In the genomic region with DNA sequence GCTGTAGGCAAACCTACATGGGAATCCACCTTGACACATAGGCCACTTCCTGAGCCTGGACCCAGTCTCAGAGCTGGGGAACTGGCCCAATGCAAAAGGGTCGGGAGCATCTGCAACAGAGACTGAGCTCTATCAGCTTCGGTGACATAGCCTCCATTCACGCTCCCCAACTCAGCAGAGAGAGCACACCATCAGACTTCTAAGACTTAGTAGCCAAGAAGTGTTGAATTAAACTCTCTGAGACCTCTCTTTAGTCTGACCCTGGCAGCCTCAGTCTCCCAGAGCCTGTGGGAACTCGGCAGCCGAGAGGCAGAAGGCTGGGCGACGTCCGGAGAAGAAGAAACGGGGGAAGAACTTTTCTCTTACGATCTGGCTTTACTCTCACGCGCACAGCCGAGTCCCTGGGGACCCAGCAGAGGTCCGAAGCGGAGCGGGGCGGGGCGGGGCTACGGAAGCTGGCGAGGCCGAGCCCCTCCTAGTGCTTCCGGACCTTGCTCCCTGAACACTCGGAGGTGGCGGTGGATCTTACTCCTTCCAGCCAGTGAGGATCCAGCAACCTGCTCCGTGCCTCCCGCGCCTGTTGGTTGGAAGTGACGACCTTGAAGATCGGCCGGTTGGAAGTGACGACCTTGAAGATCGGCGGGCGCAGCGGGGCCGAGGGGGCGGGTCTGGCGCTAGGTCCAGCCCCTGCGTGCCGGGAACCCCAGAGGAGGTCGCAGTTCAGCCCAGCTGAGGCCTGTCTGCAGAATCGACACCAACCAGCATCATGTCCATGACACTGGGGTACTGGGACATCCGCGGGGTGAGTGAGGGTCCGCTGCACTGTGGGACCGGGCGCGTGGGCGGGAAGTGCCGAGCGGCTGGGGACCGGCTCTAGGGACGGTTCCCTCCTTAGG, we compare ENCODE assay signal across 1 cellular context.
A peak's percentile ranks its signal among the peaks of the same experiment; 100 is the strongest.
TF ChIP-seq lines count a peak whose summit lies in the region.

A gene (plus strand): TSS at position 476 of the 896 bp plus-strand sequence. CDS start 291 bp downstream, at position 767.

TF ChIP-seq in K562, 482 proteins besides CTCF, POLR2A, EP300 and RAD21 (continued from another document):
- TF ChIP-seq KLF13 (tag; IDR thresholded peaks at IDR 0.05; ENCODE audit: borderline replicate concordance, low read depth) (peak; percentile 84; the same call in 1 of the 2 replicates), RBM34 (IDR thresholded peaks at IDR 0.05; ENCODE audit: borderline replicate concordance, insufficient read depth, low read length) (no peak), CC2D1A (IDR thresholded peaks at IDR 0.05) (no peak), ZNF174 (CRISPR knock-in tag; IDR thresholded peaks at IDR 0.05) (no peak), DDX20 (tag; IDR thresholded peaks at IDR 0.05; ENCODE audit: low read depth) (no peak), SIRT6 (IDR thresholded peaks at IDR 0.05; ENCODE audit: low read depth, low read length) (no peak), TBL1XR1 (IDR thresholded peaks at IDR 0.05; ENCODE audit: low read length in 2 of 2) (0 out of 4 replicates have a peak, but pooled peaks of 1 of the 2 experiments have one; percentile 40), BRD4 (IDR thresholded peaks at IDR 0.05) (no peak), CBX8 (IDR thresholded peaks at IDR 0.05; ENCODE audit: borderline replicate concordance, extremely low read depth, low read depth, low read length, poor library complexity, severe bottlenecking) (no peak), FOXA1 (IDR thresholded peaks at IDR 0.05; ENCODE audit: borderline replicate concordance) (no peak), ZNF584 (CRISPR knock-in tag; IDR thresholded peaks at IDR 0.05; ENCODE audit: low read depth) (no peak), ZNF444 (CRISPR knock-in tag; IDR thresholded peaks at IDR 0.05) (no peak), RBM15 (IDR thresholded peaks at IDR 0.05; ENCODE audit: insufficient read depth, low read length) (no peak), TCFL5 (CRISPR knock-in tag; conservative IDR thresholded peaks at IDR 0.05) (no peak)
- TF ChIP-seq, protein P1, sequence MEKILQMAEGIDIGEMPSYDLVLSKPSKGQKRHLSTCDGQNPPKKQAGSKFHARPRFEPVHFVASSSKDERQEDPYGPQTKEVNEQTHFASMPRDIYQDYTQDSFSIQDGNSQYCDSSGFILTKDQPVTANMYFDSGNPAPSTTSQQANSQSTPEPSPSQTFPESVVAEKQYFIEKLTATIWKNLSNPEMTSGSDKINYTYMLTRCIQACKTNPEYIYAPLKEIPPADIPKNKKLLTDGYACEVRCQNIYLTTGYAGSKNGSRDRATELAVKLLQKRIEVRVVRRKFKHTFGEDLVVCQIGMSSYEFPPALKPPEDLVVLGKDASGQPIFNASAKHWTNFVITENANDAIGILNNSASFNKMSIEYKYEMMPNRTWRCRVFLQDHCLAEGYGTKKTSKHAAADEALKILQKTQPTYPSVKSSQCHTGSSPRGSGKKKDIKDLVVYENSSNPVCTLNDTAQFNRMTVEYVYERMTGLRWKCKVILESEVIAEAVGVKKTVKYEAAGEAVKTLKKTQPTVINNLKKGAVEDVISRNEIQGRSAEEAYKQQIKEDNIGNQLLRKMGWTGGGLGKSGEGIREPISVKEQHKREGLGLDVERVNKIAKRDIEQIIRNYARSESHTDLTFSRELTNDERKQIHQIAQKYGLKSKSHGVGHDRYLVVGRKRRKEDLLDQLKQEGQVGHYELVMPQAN (IDR thresholded peaks at IDR 0.05; ENCODE audit: borderline replicate concordance): peak; percentile 77; the same call in 1 of the 2 replicates
- TF ChIP-seq, protein P2, sequence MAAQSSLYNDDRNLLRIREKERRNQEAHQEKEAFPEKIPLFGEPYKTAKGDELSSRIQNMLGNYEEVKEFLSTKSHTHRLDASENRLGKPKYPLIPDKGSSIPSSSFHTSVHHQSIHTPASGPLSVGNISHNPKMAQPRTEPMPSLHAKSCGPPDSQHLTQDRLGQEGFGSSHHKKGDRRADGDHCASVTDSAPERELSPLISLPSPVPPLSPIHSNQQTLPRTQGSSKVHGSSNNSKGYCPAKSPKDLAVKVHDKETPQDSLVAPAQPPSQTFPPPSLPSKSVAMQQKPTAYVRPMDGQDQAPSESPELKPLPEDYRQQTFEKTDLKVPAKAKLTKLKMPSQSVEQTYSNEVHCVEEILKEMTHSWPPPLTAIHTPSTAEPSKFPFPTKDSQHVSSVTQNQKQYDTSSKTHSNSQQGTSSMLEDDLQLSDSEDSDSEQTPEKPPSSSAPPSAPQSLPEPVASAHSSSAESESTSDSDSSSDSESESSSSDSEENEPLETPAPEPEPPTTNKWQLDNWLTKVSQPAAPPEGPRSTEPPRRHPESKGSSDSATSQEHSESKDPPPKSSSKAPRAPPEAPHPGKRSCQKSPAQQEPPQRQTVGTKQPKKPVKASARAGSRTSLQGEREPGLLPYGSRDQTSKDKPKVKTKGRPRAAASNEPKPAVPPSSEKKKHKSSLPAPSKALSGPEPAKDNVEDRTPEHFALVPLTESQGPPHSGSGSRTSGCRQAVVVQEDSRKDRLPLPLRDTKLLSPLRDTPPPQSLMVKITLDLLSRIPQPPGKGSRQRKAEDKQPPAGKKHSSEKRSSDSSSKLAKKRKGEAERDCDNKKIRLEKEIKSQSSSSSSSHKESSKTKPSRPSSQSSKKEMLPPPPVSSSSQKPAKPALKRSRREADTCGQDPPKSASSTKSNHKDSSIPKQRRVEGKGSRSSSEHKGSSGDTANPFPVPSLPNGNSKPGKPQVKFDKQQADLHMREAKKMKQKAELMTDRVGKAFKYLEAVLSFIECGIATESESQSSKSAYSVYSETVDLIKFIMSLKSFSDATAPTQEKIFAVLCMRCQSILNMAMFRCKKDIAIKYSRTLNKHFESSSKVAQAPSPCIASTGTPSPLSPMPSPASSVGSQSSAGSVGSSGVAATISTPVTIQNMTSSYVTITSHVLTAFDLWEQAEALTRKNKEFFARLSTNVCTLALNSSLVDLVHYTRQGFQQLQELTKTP (IDR thresholded peaks at IDR 0.05; ENCODE audit: low read depth in 1 of 2, partially characterized antibody in 2 of 2): peak in 1 of 2 experiments; percentile 27
- TF ChIP-seq, protein P3, sequence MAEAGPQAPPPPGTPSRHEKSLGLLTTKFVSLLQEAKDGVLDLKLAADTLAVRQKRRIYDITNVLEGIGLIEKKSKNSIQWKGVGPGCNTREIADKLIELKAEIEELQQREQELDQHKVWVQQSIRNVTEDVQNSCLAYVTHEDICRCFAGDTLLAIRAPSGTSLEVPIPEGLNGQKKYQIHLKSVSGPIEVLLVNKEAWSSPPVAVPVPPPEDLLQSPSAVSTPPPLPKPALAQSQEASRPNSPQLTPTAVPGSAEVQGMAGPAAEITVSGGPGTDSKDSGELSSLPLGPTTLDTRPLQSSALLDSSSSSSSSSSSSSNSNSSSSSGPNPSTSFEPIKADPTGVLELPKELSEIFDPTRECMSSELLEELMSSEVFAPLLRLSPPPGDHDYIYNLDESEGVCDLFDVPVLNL (CRISPR knock-in tag; IDR thresholded peaks at IDR 0.05; ENCODE audit: low read depth): no peak
- TF ChIP-seq, protein P4, sequence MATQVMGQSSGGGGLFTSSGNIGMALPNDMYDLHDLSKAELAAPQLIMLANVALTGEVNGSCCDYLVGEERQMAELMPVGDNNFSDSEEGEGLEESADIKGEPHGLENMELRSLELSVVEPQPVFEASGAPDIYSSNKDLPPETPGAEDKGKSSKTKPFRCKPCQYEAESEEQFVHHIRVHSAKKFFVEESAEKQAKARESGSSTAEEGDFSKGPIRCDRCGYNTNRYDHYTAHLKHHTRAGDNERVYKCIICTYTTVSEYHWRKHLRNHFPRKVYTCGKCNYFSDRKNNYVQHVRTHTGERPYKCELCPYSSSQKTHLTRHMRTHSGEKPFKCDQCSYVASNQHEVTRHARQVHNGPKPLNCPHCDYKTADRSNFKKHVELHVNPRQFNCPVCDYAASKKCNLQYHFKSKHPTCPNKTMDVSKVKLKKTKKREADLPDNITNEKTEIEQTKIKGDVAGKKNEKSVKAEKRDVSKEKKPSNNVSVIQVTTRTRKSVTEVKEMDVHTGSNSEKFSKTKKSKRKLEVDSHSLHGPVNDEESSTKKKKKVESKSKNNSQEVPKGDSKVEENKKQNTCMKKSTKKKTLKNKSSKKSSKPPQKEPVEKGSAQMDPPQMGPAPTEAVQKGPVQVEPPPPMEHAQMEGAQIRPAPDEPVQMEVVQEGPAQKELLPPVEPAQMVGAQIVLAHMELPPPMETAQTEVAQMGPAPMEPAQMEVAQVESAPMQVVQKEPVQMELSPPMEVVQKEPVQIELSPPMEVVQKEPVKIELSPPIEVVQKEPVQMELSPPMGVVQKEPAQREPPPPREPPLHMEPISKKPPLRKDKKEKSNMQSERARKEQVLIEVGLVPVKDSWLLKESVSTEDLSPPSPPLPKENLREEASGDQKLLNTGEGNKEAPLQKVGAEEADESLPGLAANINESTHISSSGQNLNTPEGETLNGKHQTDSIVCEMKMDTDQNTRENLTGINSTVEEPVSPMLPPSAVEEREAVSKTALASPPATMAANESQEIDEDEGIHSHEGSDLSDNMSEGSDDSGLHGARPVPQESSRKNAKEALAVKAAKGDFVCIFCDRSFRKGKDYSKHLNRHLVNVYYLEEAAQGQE (CRISPR knock-in tag; IDR thresholded peaks at IDR 0.05; ENCODE audit: low read depth): no peak; the same call in none of the 2 replicates
- TF ChIP-seq, protein P5, sequence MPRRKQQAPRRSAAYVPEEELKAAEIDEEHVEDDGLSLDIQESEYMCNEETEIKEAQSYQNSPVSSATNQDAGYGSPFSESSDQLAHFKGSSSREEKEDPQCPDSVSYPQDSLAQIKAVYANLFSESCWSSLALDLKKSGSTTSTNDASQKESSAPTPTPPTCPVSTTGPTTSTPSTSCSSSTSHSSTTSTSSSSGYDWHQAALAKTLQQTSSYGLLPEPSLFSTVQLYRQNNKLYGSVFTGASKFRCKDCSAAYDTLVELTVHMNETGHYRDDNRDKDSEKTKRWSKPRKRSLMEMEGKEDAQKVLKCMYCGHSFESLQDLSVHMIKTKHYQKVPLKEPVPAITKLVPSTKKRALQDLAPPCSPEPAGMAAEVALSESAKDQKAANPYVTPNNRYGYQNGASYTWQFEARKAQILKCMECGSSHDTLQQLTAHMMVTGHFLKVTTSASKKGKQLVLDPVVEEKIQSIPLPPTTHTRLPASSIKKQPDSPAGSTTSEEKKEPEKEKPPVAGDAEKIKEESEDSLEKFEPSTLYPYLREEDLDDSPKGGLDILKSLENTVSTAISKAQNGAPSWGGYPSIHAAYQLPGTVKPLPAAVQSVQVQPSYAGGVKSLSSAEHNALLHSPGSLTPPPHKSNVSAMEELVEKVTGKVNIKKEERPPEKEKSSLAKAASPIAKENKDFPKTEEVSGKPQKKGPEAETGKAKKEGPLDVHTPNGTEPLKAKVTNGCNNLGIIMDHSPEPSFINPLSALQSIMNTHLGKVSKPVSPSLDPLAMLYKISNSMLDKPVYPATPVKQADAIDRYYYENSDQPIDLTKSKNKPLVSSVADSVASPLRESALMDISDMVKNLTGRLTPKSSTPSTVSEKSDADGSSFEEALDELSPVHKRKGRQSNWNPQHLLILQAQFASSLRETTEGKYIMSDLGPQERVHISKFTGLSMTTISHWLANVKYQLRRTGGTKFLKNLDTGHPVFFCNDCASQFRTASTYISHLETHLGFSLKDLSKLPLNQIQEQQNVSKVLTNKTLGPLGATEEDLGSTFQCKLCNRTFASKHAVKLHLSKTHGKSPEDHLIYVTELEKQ (CRISPR knock-in tag; IDR thresholded peaks at IDR 0.05): no peak
- TF ChIP-seq, protein P6, sequence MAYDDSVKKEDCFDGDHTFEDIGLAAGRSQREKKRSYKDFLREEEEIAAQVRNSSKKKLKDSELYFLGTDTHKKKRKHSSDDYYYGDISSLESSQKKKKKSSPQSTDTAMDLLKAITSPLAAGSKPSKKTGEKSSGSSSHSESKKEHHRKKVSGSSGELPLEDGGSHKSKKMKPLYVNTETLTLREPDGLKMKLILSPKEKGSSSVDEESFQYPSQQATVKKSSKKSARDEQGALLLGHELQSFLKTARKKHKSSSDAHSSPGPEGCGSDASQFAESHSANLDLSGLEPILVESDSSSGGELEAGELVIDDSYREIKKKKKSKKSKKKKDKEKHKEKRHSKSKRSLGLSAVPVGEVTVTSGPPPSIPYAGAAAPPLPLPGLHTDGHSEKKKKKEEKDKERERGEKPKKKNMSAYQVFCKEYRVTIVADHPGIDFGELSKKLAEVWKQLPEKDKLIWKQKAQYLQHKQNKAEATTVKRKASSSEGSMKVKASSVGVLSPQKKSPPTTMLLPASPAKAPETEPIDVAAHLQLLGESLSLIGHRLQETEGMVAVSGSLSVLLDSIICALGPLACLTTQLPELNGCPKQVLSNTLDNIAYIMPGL (CRISPR knock-in tag; IDR thresholded peaks at IDR 0.05): 0 out of 2 replicates have a peak, but pooled peaks have one; percentile 55
